Comparison of ENCODE assay signal across 15 cellular contexts in genomic region chr17:30326816-30327215, GRCh38. TPM values are rescaled to one million over a fixed set of nuclear protein-coding genes. Genes with fewer than 3 reads are reported as not detected.
"Had no signal": no experiment of that assay in that cellular context is flagged by ENCODE, and none has a peak within 500 bp of the region (broad histone marks: within the 10 kb centered on the region; RNA-seq: fewer than 3 reads in every experiment).

No MANE protein-coding gene starts in this region.

- H3K36me3 Mint-ChIP-seq: natural killer cell treated with Interleukin-12 subunit alpha and Interleukin-12 subunit beta and Interleukin-15 and Interleukin-18, amount 100 ng/mL, for 72 hours had no signal

- ATAC-seq: activated CD4-positive, alpha-beta T cell treated with anti-CD3 and anti-CD28 coated beads for 36 hours; activated CD8-positive, alpha-beta T cell treated with anti-CD3 and anti-CD28 coated beads for 36 hours; natural killer cell treated with Interleukin-12 subunit alpha and Interleukin-12 subunit beta and Interleukin-15 and Interleukin-18, amount 100 ng/mL, for 72 hours; right cardiac atrium had no signal

- H3K27ac Mint-ChIP-seq: activated CD4-positive, alpha-beta T cell treated with anti-CD3 and anti-CD28 coated beads for 36 hours; activated CD8-positive, alpha-beta T cell treated with anti-CD3 and anti-CD28 coated beads for 36 hours; natural killer cell treated with Interleukin-12 subunit alpha and Interleukin-12 subunit beta and Interleukin-15 and Interleukin-18, amount 100 ng/mL, for 72 hours; progenitor cell of endocrine pancreas had no signal

- H3K4me3 Mint-ChIP-seq: activated CD4-positive, alpha-beta T cell treated with anti-CD3 and anti-CD28 coated beads for 36 hours; activated CD8-positive, alpha-beta T cell treated with anti-CD3 and anti-CD28 coated beads for 36 hours; natural killer cell treated with Interleukin-12 subunit alpha and Interleukin-12 subunit beta and Interleukin-15 and Interleukin-18, amount 100 ng/mL, for 72 hours had no signal

- H3K27me3 Mint-ChIP-seq: activated CD4-positive, alpha-beta T cell treated with anti-CD3 and anti-CD28 coated beads for 36 hours; activated CD8-positive, alpha-beta T cell treated with anti-CD3 and anti-CD28 coated beads for 36 hours had no signal

- H3K9me3 Mint-ChIP-seq: activated CD8-positive, alpha-beta T cell treated with anti-CD3 and anti-CD28 coated beads for 36 hours; natural killer cell treated with Interleukin-12 subunit alpha and Interleukin-12 subunit beta and Interleukin-15 and Interleukin-18, amount 100 ng/mL, for 72 hours had no signal

- DNase-seq: activated CD4-positive, alpha-beta T cell treated with anti-CD3 and anti-CD28 coated beads for 36 hours; activated CD8-positive, alpha-beta memory T cell treated with anti-CD3 and anti-CD28 coated beads, Interleukin-2, amount 50 U/mL, for 48 hours; activated CD8-positive, alpha-beta T cell treated with anti-CD3 and anti-CD28 coated beads for 36 hours; activated naive CD4-positive, alpha-beta T cell treated with Interleukin-2 at 50 U/mL for 16 hours; esophagus squamous epithelium; foreskin fibroblast; nucleus accumbens; right cardiac atrium; stimulated activated naive CD4-positive, alpha-beta T cell; substantia nigra; transverse colon had no signal

RNA-seq across cellular contexts. Expression of gene TMIGD1, which starts 7.0 kb away (rescaled TPM):
- total RNA-seq: activated CD4-positive, alpha-beta T cell treated with anti-CD3 and anti-CD28 coated beads for 36 hours; activated CD8-positive, alpha-beta T cell treated with anti-CD3 and anti-CD28 coated beads for 36 hours; cardiac septum; esophagus squamous epithelium; mucosa of gallbladder; natural killer cell treated with Interleukin-12 subunit alpha and Interleukin-12 subunit beta and Interleukin-15 and Interleukin-18, amount 100 ng/mL, for 72 hours; progenitor cell of endocrine pancreas; right cardiac atrium had no signal
